Comparison of ENCODE assay signal across 14 cellular contexts in the genomic region with DNA sequence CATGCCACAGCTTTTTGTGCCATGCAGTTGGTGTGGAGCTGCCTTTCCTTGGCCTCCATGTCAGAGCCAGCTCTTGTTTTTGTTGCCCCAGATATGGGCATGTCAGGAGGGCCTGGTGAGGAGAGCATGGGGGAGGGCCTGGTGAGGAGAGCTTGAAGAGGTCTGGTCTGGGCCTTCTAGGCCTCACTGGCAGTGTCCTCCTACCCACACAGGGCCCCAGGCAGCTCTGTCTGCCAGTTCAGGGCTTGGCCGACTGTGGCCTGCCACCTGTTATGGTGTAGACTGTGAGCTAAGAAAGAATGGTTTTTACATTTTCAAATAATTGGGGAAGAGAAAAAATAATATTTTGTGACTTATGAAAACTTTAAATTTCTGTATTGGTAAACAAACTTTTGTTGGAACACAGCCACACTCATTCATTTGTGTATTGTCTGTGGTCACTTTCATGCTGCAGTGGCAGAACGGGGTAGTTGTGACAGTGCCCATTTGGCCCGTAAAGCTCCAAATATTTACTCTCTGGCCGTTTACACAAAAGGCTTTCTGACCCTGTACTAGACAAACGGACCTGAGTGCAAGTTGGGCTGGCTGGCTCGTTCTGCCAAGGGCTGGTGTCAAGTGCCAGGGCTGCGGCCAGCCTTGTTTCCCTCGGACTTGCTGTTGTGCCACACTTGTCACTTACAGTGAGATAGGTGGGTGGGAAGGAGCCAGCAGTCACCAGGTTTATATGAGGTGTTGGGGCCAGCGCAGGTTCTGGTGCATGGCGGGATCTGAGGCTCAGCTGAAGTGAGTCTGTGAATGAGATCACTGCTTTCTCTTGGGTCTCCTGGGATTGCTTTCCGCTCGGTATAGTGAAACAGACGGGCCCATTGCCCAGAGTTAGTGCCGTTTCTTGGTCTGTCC. TPM values are rescaled to one million over a fixed set of nuclear protein-coding genes. Genes with fewer than 3 reads are reported as not detected.
DNase-seq lines count a peak whose midpoint lies in the region; ATAC-seq and TF ChIP-seq lines count a peak whose summit lies in the region.
"Had no signal": no experiment of that assay in that cellular context is flagged by ENCODE, and none has a peak within 500 bp of the region (broad histone marks: within the 10 kb centered on the region; RNA-seq: fewer than 3 reads in every experiment).

No MANE protein-coding gene starts in this region.

- 0 out of 2 replicates have a peak overlapping the region, but pooled peaks have one; percentile 25 for H2BK20ac ChIP-seq in IMR-90 (ENCODE audit: low read depth, low read length)

- H3K18ac ChIP-seq in IMR-90 (ENCODE audit: low read depth, low read length) = no peak overlapping the region

- H3K4me3 ChIP-seq in IMR-90 (ENCODE audit: insufficient read depth, low read depth, low read length) (no peak overlapping the region), cardiac muscle cell (no peak overlapping the region)
- H3K4me3 ChIP-seq in CD8-positive, alpha-beta memory T cell (ENCODE audit: low read length) = no peak overlapping the region
- H3K4me3 ChIP-seq: BLaER1 treated with 17β-estradiol and CSF1 and Interleukin-3, amounts not matched to agents 10 nM and 100 nM; neural progenitor cell had no signal

- peaks cover 38% of the 10 kb centered on the region for H4K20me1 ChIP-seq in IMR-90 (ENCODE audit: insufficient read depth, low read length)

- no TSS peak for BruUV-seq in IMR-90 (replicated peaks; lab: Mats Ljungman, UMichigan)

- H3K27ac ChIP-seq in IMR-90 (ENCODE audit: insufficient read depth, low read length) (no peak overlapping the region; the same call in 1 of the 2 replicates), angular gyrus (ENCODE audit: low read depth, low read length) (peak overlapping the region; percentile 17), cardiac muscle cell (peak overlapping the region; percentile 92)
- no peak overlapping the region for H3K27ac ChIP-seq in CD8-positive, alpha-beta memory T cell (ENCODE audit: low read depth, low read length)
- H3K27ac ChIP-seq: neural progenitor cell had no signal

- WGBS in IMR-90 (ENCODE audit: extremely low coverage in 2 of 2, insufficient read length in 1 of 2), 2 experiments = 81% methylated on average over 6 of the region's 14 CpGs; no CpG with 5 or more reads in 1 of the 2 experiments

- in situ Hi-C loops in IMR-90 (cut with MboI; ENCODE audit: low sequenced_read_pairs) = no loop called here

- peak overlapping the region; percentile 30; the same call in 1 of the 2 replicates for H2AK5ac ChIP-seq in IMR-90 (ENCODE audit: low read depth, low read length)

- no peak overlapping the region for H2AFZ ChIP-seq in IMR-90 (replicated peaks; ENCODE audit: low read length, poor library complexity)
- H2AFZ ChIP-seq: neural progenitor cell had no signal

- no peak for ATAC-seq in IMR-90 (ENCODE audit: low read depth)
- no peak for ATAC-seq in GM19397 (IDR thresholded peaks at IDR 0.05; ENCODE audit: unreplicated experiment)
- ATAC-seq: activated CD4-positive, CD25-positive, alpha-beta regulatory T cell treated with anti-CD3 and anti-CD28 coated beads, Interleukin-2, amount 50 U/mL, for 24 hours; esophagus mucosa had no signal

- peaks cover 52 to 89% of the 10 kb centered on the region in 2 experiments for H3K79me1 ChIP-seq in IMR-90 (ENCODE audit: low read depth in 1 of 2, low read length in 2 of 2)

- H3K36me3 ChIP-seq in IMR-90 (ENCODE audit: control insufficient read depth, insufficient read depth, low read length) = peaks cover 57% of the 10 kb centered on the region
- H3K36me3 ChIP-seq in cardiac muscle cell = peaks cover 22% of the 10 kb centered on the region
- H3K36me3 ChIP-seq in CD8-positive, alpha-beta memory T cell (ENCODE audit: insufficient read depth, low read length) = peaks cover 65% of the 10 kb centered on the region
- H3K36me3 ChIP-seq: neural progenitor cell had no signal

- H3K9me3 ChIP-seq in IMR-90 (ENCODE audit: control insufficient read depth, insufficient read depth, low read length) (no peaks in the 10 kb centered on the region), cardiac muscle cell (ENCODE audit: low read depth) (no peaks in the 10 kb centered on the region)
- no peaks in the 10 kb centered on the region for H3K9me3 ChIP-seq in CD8-positive, alpha-beta memory T cell (ENCODE audit: low read length)
- H3K9me3 ChIP-seq: BLaER1 treated with 17β-estradiol and CSF1 and Interleukin-3, amounts not matched to agents 10 nM and 100 nM had no signal

- H3K4me1 ChIP-seq in IMR-90 (ENCODE audit: control insufficient read depth, insufficient read depth, low read length) = peaks cover 17% of the 10 kb centered on the region
- H3K4me1 ChIP-seq in cardiac muscle cell (ENCODE audit: low read depth) = peaks cover 4% of the 10 kb centered on the region
- H3K4me1 ChIP-seq in CD8-positive, alpha-beta memory T cell (ENCODE audit: insufficient read depth, low read length) = no peaks in the 10 kb centered on the region
- H3K4me1 ChIP-seq: neural progenitor cell had no signal

- TF ChIP-seq CTCF in IMR-90 (conservative IDR thresholded peaks at IDR 0.05; ENCODE audit: low read depth, low read length) = no peak
- TF ChIP-seq CTCF in cardiac muscle cell (IDR thresholded peaks at IDR 0.05; ENCODE audit: low read depth, low read length) = no peak
- TF ChIP-seq CTCF in progenitor cell of endocrine pancreas (IDR thresholded peaks at IDR 0.05; ENCODE audit: unreplicated experiment) = no peak

- H3K9me3 Mint-ChIP-seq in progenitor cell of endocrine pancreas (ENCODE audit: low read depth) = no peaks in the 10 kb centered on the region
- H3K9me3 Mint-ChIP-seq in CD8-positive, alpha-beta memory T cell = no peaks in the 10 kb centered on the region
- H3K9me3 Mint-ChIP-seq: activated T-helper 1 cell treated with anti-CD3 and anti-CD28 coated beads, Interleukin-12 subunit alpha, Interleukin-12 subunit beta, Interleukin-2, Interleukin-4 antibody, amounts not matched to agents 30 ng/mL and 10 ng/mL and 1 ng/mL, durations not matched to agents 14 hours and 24 hours and 36 hours; neural progenitor cell had no signal

- H3K27me3 ChIP-seq in IMR-90 (ENCODE audit: control insufficient read depth, insufficient read depth, low read length) (no peaks in the 10 kb centered on the region), cardiac muscle cell (no peaks in the 10 kb centered on the region)
- H3K27me3 ChIP-seq in CD8-positive, alpha-beta memory T cell (ENCODE audit: insufficient read depth, low read length, poor library complexity, severe bottlenecking) = no peaks in the 10 kb centered on the region
- H3K27me3 ChIP-seq: BLaER1 treated with 17β-estradiol and CSF1 and Interleukin-3, amounts not matched to agents 10 nM and 100 nM; neural progenitor cell had no signal

- no peak overlapping the region for H2BK5ac ChIP-seq in IMR-90 (ENCODE audit: low read depth, low read length, poor library complexity, severe bottlenecking)

- peak overlapping the region; percentile 30; the same call in 1 of the 2 replicates for H3K4ac ChIP-seq in IMR-90 (ENCODE audit: low read depth, low read length)

- peak overlapping the region; percentile 56; the same call in 1 of the 2 replicates for H3K23ac ChIP-seq in IMR-90 (ENCODE audit: low read depth, low read length)

- TF ChIP-seq POLR2A in IMR-90 (IDR thresholded peaks at IDR 0.05; ENCODE audit: low read depth, low read length) = no peak

- no peak overlapping the region for H3K9ac ChIP-seq in IMR-90 (ENCODE audit: low read depth, low read length)
- H3K9ac ChIP-seq: neural progenitor cell had no signal

- intact Hi-C loops in IMR-90 (cut with micrococcal nuclease) = no loop called here

- H3K56ac ChIP-seq in IMR-90 (ENCODE audit: extremely low read depth, insufficient read depth, low read length) = no peak overlapping the region

- H4K91ac ChIP-seq in IMR-90 (ENCODE audit: insufficient read depth, low read depth, low read length) = no peak overlapping the region

- no peak for TF ChIP-seq RAD21 in IMR-90 (IDR thresholded peaks at IDR 0.05; ENCODE audit: low read length)

- peaks cover 48% of the 10 kb centered on the region for H3K9me1 ChIP-seq in IMR-90 (ENCODE audit: insufficient read depth, low read length)

- POLR2A ChIA-PET in IMR-90 (lab: Charles Lee; ENCODE audit: unreplicated experiment) = no interaction called here
- POLR2A ChIA-PET in CD8-positive, alpha-beta memory T cell (lab: Charles Lee) = interaction anchor here (0.9 kb wide), 1 partner anchor 145 kb away, joined by 3 read pairs; no protein-coding TSS in a partner anchor

- H4K8ac ChIP-seq in IMR-90 (ENCODE audit: low read depth in 2 of 2, low read length in 2 of 2) = no peak overlapping the region

- H3K27me3 Mint-ChIP-seq in progenitor cell of endocrine pancreas = no peaks in the 10 kb centered on the region
- no peaks in the 10 kb centered on the region for H3K27me3 Mint-ChIP-seq in CD8-positive, alpha-beta memory T cell

- H4K5ac ChIP-seq in IMR-90 (ENCODE audit: low read depth, low read length) = no peak overlapping the region

- H3K27ac Mint-ChIP-seq in progenitor cell of endocrine pancreas = peak overlapping the region; percentile 24
- peak overlapping the region in 1 of 8 donors; percentile 17 for H3K27ac Mint-ChIP-seq in CD8-positive, alpha-beta memory T cell
- H3K27ac Mint-ChIP-seq: neural progenitor cell had no signal

- no peak overlapping the region for H2BK15ac ChIP-seq in IMR-90 (ENCODE audit: low read depth, low read length)

- peaks cover 27% of the 10 kb centered on the region for H3K36me3 Mint-ChIP-seq in progenitor cell of endocrine pancreas (ENCODE audit: insufficient read depth)
- peaks cover 6 to 89% (median 19%) of the 10 kb centered on the region in 3 donors for H3K36me3 Mint-ChIP-seq in CD8-positive, alpha-beta memory T cell

- CTCF ChIA-PET in IMR-90 (lab: Yijun Ruan, JAX) = interaction anchor here (0.7 to 1.0 kb wide), 2 partner anchors 9 to 25 kb away, joined by 3 read pairs; no protein-coding TSS in a partner anchor
- CTCF ChIA-PET in CD8-positive, alpha-beta memory T cell (lab: Charles Lee) = interaction anchor here (0.8 kb wide), 1 partner anchor 25 kb away, joined by 3 read pairs; no protein-coding TSS in a partner anchor

- peak overlapping the region; percentile 40; the same call in 1 of the 2 replicates for H3K14ac ChIP-seq in IMR-90 (replicated peaks; ENCODE audit: low read depth, low read length)

- no peak overlapping the region for H3K4me3 Mint-ChIP-seq in progenitor cell of endocrine pancreas (ENCODE audit: low read depth)
- no peak overlapping the region for H3K4me3 Mint-ChIP-seq in CD8-positive, alpha-beta memory T cell
- H3K4me3 Mint-ChIP-seq: activated T-helper 1 cell treated with anti-CD3 and anti-CD28 coated beads, Interleukin-12 subunit alpha, Interleukin-12 subunit beta, Interleukin-2, Interleukin-4 antibody, amounts not matched to agents 30 ng/mL and 10 ng/mL and 1 ng/mL, durations not matched to agents 14 hours and 24 hours and 36 hours; neural progenitor cell had no signal

- no peak overlapping the region for H2BK120ac ChIP-seq in IMR-90 (ENCODE audit: low read depth, low read length)

- DNase-seq in IMR-90 (no peak), cardiac muscle cell (ENCODE audit: low read depth in 1 of 2, low spot score in 1 of 2) (no peak), progenitor cell of endocrine pancreas (ENCODE audit: low spot score, unreplicated experiment) (no peak), NCI-H510A (lab: John Stamatoyannopoulos, UW) (no peak), NCI-H2081 treated with DMSO at 0.1 percent for 48 hours (lab: John Stamatoyannopoulos, UW) (no peak)
- no peak for DNase-seq in CD8-positive, alpha-beta memory T cell
- DNase-seq: NCI-H524 treated with DMSO at 0.1 percent for 48 hours had no signal

- H2AK9ac ChIP-seq in IMR-90 (replicated peaks; ENCODE audit: low read depth, low read length, poor library complexity) = peak overlapping the region; percentile 48

- no peak overlapping the region for H3K4me2 ChIP-seq in IMR-90 (ENCODE audit: low read depth, low read length)
- H3K4me2 ChIP-seq: BLaER1 treated with 17β-estradiol and CSF1 and Interleukin-3, amounts not matched to agents 10 nM and 100 nM; neural progenitor cell had no signal

- H3K4me1 Mint-ChIP-seq in progenitor cell of endocrine pancreas (ENCODE audit: low read depth) = peaks cover 16% of the 10 kb centered on the region
- peaks cover 17 to 39% (median 22%) of the 10 kb centered on the region in 3 donors for H3K4me1 Mint-ChIP-seq in CD8-positive, alpha-beta memory T cell
- H3K4me1 Mint-ChIP-seq: neural progenitor cell had no signal

- dilution Hi-C loops in IMR-90 (cut with HindIII; ENCODE audit: low sequenced_read_pairs, unreplicated experiment) = no loop called here

RNA-seq across cellular contexts. Expression of a gene that starts 18.2 kb away (rescaled TPM):
- total RNA-seq in IMR-90 (2012; rRNA removed) (14.4 and 18.5 TPM in 2 replicates), cardiac muscle cell (52.5 and 64.7 TPM in 2 replicates), progenitor cell of endocrine pancreas (66.1 and 67.1 TPM in 2 replicates)
- polyA plus RNA-seq in IMR-90 (2012; rRNA removed) (35.5 and 43.2 TPM in 2 replicates), cardiac muscle cell (46.7 and 50.7 TPM in 2 replicates)
- 26.3 and 45.8 TPM in 2 replicates for polyA plus RNA-seq in IMR-90 (2012; cell fraction: cytosol; rRNA removed)
- 189 and 191 TPM in 2 replicates for polyA plus RNA-seq in IMR-90 (2012; cell fraction: nucleus; rRNA removed; ENCODE audit: low replicate concordance)
- 10 to 100 TPM; 48.2 to 51.5 TPM for total RNA-seq in CD8-positive, alpha-beta memory T cell
- 31.5 TPM for polyA plus RNA-seq in CD8-positive, alpha-beta memory T cell

RNA-seq across cellular contexts. Expression of a gene that starts 36.8 kb away (rescaled TPM):
- total RNA-seq in IMR-90 (2012; rRNA removed) (19.7 and 19.9 TPM in 2 replicates), cardiac muscle cell (51.7 and 59.0 TPM in 2 replicates), progenitor cell of endocrine pancreas (5.4 and 5.8 TPM in 2 replicates)
- polyA plus RNA-seq in IMR-90 (2012; rRNA removed) (18.3 and 19.2 TPM in 2 replicates), cardiac muscle cell (33.3 and 45.5 TPM in 2 replicates)
- polyA plus RNA-seq in IMR-90 (2012; cell fraction: cytosol; rRNA removed) = 29.0 and 102 TPM in 2 replicates
- 163 and 202 TPM in 2 replicates for polyA plus RNA-seq in IMR-90 (2012; cell fraction: nucleus; rRNA removed; ENCODE audit: low replicate concordance)
- total RNA-seq in CD8-positive, alpha-beta memory T cell = 10 to 100 TPM; 26.9 to 27.4 TPM
- 38.9 TPM for polyA plus RNA-seq in CD8-positive, alpha-beta memory T cell

Comparison
In these comparisons a context has a peak if more than half of its experiments do, and no peak if none do; other contexts are left out.
1. H3K27ac ChIP-seq: peak in angular gyrus (single experiment) and cardiac muscle cell (single experiment); none in IMR-90 (single experiment) and CD8-positive, alpha-beta memory T cell (single experiment).